9 cellular contexts compared by ENCODE assay signal in the genomic region with DNA sequence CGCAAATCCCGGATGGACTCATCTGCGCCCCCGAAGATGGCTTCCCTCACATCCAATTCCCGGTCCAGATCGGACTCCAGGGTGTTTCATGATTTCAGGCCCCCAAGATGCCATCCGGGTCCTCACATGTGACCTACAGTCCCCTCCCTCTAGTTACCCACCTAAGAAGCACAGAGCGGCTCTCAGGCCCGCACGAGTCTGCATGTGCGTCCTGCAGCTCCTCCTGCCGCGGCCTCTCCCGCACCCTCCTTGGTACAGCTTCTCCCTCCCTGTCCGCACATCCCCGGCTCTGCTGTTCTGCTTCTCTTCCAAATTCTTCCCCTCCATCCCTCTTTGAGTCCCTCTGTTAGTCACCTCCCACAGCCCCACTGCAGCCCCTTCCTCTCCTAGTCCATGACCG.
"Had no signal": no experiment of that assay in that cellular context is flagged by ENCODE, and none has a peak within 500 bp of the region (broad histone marks: within the 10 kb centered on the region; RNA-seq: fewer than 3 reads in every experiment).

No MANE protein-coding gene starts in this region.

- H3K27ac ChIP-seq: HL-60 had no signal

- H2AFZ ChIP-seq: GM23338 had no signal

- ATAC-seq: GM23338, K562 had no signal

- FAIRE-seq: H1, H54, K562 had no signal

- H3K4me2 ChIP-seq: GM23338 had no signal

- H3K4me3 ChIP-seq: GM23338, K562 had no signal

- DNase-seq: H9, HCEC 1CT, IMR-90, KG1 had no signal
